In genomic region chr12:116765271-116765670, GRCh38 we compare ENCODE assay signal across 2 cellular contexts.
TF ChIP-seq lines count a peak whose summit lies in the region.

No MANE protein-coding gene starts in this region.

TF ChIP-seq in A549, 52 proteins besides CTCF, POLR2A, EP300 and RAD21 (continued from another document):
- TF ChIP-seq, protein P1, sequence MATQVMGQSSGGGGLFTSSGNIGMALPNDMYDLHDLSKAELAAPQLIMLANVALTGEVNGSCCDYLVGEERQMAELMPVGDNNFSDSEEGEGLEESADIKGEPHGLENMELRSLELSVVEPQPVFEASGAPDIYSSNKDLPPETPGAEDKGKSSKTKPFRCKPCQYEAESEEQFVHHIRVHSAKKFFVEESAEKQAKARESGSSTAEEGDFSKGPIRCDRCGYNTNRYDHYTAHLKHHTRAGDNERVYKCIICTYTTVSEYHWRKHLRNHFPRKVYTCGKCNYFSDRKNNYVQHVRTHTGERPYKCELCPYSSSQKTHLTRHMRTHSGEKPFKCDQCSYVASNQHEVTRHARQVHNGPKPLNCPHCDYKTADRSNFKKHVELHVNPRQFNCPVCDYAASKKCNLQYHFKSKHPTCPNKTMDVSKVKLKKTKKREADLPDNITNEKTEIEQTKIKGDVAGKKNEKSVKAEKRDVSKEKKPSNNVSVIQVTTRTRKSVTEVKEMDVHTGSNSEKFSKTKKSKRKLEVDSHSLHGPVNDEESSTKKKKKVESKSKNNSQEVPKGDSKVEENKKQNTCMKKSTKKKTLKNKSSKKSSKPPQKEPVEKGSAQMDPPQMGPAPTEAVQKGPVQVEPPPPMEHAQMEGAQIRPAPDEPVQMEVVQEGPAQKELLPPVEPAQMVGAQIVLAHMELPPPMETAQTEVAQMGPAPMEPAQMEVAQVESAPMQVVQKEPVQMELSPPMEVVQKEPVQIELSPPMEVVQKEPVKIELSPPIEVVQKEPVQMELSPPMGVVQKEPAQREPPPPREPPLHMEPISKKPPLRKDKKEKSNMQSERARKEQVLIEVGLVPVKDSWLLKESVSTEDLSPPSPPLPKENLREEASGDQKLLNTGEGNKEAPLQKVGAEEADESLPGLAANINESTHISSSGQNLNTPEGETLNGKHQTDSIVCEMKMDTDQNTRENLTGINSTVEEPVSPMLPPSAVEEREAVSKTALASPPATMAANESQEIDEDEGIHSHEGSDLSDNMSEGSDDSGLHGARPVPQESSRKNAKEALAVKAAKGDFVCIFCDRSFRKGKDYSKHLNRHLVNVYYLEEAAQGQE (IDR thresholded peaks at IDR 0.05) = no peak
- no peak for TF ChIP-seq JUN (IDR thresholded peaks at IDR 0.05)

TF ChIP-seq in HEK293, 187 proteins besides CTCF, POLR2A, EP300 and RAD21 (continued from another document):
- TF ChIP-seq, protein P2, sequence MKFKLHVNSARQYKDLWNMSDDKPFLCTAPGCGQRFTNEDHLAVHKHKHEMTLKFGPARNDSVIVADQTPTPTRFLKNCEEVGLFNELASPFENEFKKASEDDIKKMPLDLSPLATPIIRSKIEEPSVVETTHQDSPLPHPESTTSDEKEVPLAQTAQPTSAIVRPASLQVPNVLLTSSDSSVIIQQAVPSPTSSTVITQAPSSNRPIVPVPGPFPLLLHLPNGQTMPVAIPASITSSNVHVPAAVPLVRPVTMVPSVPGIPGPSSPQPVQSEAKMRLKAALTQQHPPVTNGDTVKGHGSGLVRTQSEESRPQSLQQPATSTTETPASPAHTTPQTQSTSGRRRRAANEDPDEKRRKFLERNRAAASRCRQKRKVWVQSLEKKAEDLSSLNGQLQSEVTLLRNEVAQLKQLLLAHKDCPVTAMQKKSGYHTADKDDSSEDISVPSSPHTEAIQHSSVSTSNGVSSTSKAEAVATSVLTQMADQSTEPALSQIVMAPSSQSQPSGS (tag by site-specific recombination; IDR thresholded peaks at IDR 0.05; ENCODE audit: low read depth) = peak; percentile 89
- TF ChIP-seq, protein P3, sequence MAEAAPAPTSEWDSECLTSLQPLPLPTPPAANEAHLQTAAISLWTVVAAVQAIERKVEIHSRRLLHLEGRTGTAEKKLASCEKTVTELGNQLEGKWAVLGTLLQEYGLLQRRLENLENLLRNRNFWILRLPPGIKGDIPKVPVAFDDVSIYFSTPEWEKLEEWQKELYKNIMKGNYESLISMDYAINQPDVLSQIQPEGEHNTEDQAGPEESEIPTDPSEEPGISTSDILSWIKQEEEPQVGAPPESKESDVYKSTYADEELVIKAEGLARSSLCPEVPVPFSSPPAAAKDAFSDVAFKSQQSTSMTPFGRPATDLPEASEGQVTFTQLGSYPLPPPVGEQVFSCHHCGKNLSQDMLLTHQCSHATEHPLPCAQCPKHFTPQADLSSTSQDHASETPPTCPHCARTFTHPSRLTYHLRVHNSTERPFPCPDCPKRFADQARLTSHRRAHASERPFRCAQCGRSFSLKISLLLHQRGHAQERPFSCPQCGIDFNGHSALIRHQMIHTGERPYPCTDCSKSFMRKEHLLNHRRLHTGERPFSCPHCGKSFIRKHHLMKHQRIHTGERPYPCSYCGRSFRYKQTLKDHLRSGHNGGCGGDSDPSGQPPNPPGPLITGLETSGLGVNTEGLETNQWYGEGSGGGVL (tag by site-specific recombination; IDR thresholded peaks at IDR 0.05) = no peak
- peak; percentile 83 for TF ChIP-seq ZBTB17 (tag by site-specific recombination; IDR thresholded peaks at IDR 0.05)
- TF ChIP-seq ZNF37A (tag by site-specific recombination; IDR thresholded peaks at IDR 0.05) = no peak
- TF ChIP-seq SCRT2 (tag by site-specific recombination; IDR thresholded peaks at IDR 0.05) = 0 out of 2 replicates have a peak, but pooled peaks have one; percentile 24
- 0 out of 2 replicates have a peak, but pooled peaks have one; percentile 29 for TF ChIP-seq KLF9 (tag by site-specific recombination; IDR thresholded peaks at IDR 0.05; ENCODE audit: low read depth)
- peak; percentile 40; the same call in 1 of the 2 replicates for TF ChIP-seq KLF10 (tag by site-specific recombination; IDR thresholded peaks at IDR 0.05)
- TF ChIP-seq IKZF3 (tag by site-specific recombination; IDR thresholded peaks at IDR 0.05) = no peak
- no peak for TF ChIP-seq ZNF426 (tag by site-specific recombination; IDR thresholded peaks at IDR 0.05)
- TF ChIP-seq SCRT1 (tag by site-specific recombination; IDR thresholded peaks at IDR 0.05; ENCODE audit: borderline replicate concordance) = no peak
- no peak for TF ChIP-seq ZNF350 (tag by site-specific recombination; IDR thresholded peaks at IDR 0.05)
- TF ChIP-seq ZNF837 (tag by site-specific recombination; IDR thresholded peaks at IDR 0.05) = no peak
- TF ChIP-seq, protein P4, sequence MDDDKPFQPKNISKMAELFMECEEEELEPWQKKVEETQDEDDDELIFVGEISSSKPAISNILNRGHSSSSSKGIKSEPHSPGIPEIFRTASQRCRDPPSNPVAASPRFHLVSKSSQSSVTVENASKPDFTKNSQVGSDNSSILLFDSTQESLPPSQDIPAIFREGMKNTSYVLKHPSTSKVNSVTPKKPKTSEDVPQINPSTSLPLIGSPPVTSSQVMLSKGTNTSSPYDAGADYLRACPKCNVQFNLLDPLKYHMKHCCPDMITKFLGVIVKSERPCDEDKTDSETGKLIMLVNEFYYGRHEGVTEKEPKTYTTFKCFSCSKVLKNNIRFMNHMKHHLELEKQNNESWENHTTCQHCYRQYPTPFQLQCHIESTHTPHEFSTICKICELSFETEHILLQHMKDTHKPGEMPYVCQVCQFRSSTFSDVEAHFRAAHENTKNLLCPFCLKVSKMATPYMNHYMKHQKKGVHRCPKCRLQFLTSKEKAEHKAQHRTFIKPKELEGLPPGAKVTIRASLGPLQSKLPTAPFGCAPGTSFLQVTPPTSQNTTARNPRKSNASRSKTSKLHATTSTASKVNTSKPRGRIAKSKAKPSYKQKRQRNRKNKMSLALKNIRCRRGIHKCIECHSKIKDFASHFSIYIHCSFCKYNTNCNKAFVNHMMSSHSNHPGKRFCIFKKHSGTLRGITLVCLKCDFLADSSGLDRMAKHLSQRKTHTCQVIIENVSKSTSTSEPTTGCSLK (tag by site-specific recombination; IDR thresholded peaks at IDR 0.05) = no peak
- 0 out of 2 replicates have a peak, but pooled peaks have one; percentile 27 for TF ChIP-seq ZBTB21 (tag by site-specific recombination; IDR thresholded peaks at IDR 0.05)
- no peak for TF ChIP-seq ZSCAN30 (tag by site-specific recombination; IDR thresholded peaks at IDR 0.05)
- 0 out of 2 replicates have a peak, but pooled peaks have one; percentile 11 for TF ChIP-seq ZNF600 (tag by site-specific recombination; IDR thresholded peaks at IDR 0.05)
- TF ChIP-seq WT1 (tag by site-specific recombination; IDR thresholded peaks at IDR 0.05) = no peak
- TF ChIP-seq ZEB2 (tag by site-specific recombination; IDR thresholded peaks at IDR 0.05) = no peak
- TF ChIP-seq ZNF132 (tag by site-specific recombination; IDR thresholded peaks at IDR 0.05; ENCODE audit: borderline replicate concordance) = no peak
- TF ChIP-seq ZNF530 (tag by site-specific recombination; IDR thresholded peaks at IDR 0.05; ENCODE audit: low read depth) = no peak
- no peak for TF ChIP-seq ZNF354C (tag by site-specific recombination; IDR thresholded peaks at IDR 0.05; ENCODE audit: borderline replicate concordance, low read depth)
- no peak for TF ChIP-seq HOXC10 (CRISPR knock-in tag; IDR thresholded peaks at IDR 0.05)
- no peak for TF ChIP-seq EGR2 (tag by site-specific recombination; IDR thresholded peaks at IDR 0.05; ENCODE audit: low read depth)
- TF ChIP-seq ZNF146 (tag by site-specific recombination; IDR thresholded peaks at IDR 0.05) = no peak
- no peak for TF ChIP-seq YY2 (tag by site-specific recombination; IDR thresholded peaks at IDR 0.05)
- no peak for TF ChIP-seq ZNF341 (tag by site-specific recombination; IDR thresholded peaks at IDR 0.05; ENCODE audit: low read depth)
- no peak for TF ChIP-seq ZNF707 (tag by site-specific recombination; IDR thresholded peaks at IDR 0.05)
- TF ChIP-seq ZNF658 (tag by site-specific recombination; IDR thresholded peaks at IDR 0.05) = no peak
- no peak for TF ChIP-seq ZNF610 (tag by site-specific recombination; IDR thresholded peaks at IDR 0.05; ENCODE audit: borderline replicate concordance)
- no peak for TF ChIP-seq PRDM1 (tag by site-specific recombination; IDR thresholded peaks at IDR 0.05)
- TF ChIP-seq ZNF214 (tag by site-specific recombination; IDR thresholded peaks at IDR 0.05; ENCODE audit: borderline replicate concordance) = no peak
- no peak for TF ChIP-seq GLI4 (tag by site-specific recombination; IDR thresholded peaks at IDR 0.05)
- no peak for TF ChIP-seq YY1 (tag by site-specific recombination; IDR thresholded peaks at IDR 0.05)
- no peak for TF ChIP-seq ZNF433 (tag by site-specific recombination; IDR thresholded peaks at IDR 0.05; ENCODE audit: low read depth)
- TF ChIP-seq, protein P5, sequence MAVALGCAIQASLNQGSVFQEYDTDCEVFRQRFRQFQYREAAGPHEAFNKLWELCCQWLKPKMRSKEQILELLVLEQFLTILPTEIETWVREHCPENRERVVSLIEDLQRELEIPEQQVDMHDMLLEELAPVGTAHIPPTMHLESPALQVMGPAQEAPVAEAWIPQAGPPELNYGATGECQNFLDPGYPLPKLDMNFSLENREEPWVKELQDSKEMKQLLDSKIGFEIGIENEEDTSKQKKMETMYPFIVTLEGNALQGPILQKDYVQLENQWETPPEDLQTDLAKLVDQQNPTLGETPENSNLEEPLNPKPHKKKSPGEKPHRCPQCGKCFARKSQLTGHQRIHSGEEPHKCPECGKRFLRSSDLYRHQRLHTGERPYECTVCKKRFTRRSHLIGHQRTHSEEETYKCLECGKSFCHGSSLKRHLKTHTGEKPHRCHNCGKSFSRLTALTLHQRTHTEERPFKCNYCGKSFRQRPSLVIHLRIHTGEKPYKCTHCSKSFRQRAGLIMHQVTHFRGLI (tag by site-specific recombination; IDR thresholded peaks at IDR 0.05) = no peak
- no peak for TF ChIP-seq SP3 (tag by site-specific recombination; IDR thresholded peaks at IDR 0.05)
- no peak for TF ChIP-seq ZNF169 (tag by site-specific recombination; IDR thresholded peaks at IDR 0.05)
- no peak for TF ChIP-seq ZNF621 (tag by site-specific recombination; IDR thresholded peaks at IDR 0.05)
